In the genomic region with DNA sequence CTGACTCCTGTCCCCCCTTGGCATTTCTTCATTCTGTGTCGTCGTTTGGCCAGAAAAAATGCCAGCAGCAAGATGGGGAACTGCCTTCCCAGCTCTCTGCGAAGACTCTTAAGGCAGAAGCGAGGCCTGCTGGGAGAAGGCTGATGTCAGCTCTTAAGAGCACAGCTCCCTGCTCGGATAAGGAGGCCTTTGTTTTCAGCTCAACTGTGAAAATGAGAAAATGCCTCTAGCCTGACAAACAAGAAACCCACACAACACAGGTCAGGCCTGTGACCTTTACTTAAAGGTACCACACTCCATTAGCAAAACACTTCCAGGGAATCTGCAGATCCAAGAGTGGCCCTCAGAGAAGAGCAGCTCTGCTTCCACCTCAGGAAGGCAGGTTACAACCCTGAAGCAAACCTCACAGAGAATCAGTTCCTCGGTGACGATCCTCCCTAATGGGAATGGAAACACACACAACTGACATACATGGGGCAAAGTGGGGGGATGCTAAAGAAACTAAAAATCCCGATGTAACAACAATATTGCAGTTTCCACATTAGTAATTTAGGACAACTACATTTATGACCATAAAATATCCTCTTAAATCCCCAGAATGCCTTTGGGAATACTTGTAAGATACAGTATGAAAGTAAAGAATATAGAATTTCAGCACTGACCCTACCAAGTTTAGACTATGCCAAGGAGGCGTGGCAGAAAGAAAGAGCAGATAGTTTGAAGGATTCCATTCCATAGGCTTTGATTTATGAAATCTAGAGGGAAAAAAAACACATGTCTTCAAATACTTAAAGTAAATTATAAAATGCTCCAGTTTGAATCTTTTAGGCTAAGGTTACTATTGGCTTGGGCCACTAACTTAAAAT, we compare ENCODE assay signal across 9 cellular contexts. TPM values are rescaled to one million over a fixed set of nuclear protein-coding genes. Genes with fewer than 3 reads are reported as not detected.
DNase-seq lines count a peak whose midpoint lies in the region; ATAC-seq and TF ChIP-seq lines count a peak whose summit lies in the region.
"Had no signal": no experiment of that assay in that cellular context is flagged by ENCODE, and none has a peak within 500 bp of the region (broad histone marks: within the 10 kb centered on the region; RNA-seq: fewer than 3 reads in every experiment).

No MANE protein-coding gene starts in this region.

- H3K4me1 ChIP-seq in liver (ENCODE audit: control insufficient read depth in 4 of 4, insufficient read depth in 4 of 4, low read length in 3 of 4) (peaks cover 0 to 2% (median 0%) of the 10 kb centered on the region in 4 donors), thoracic aorta (ENCODE audit: control insufficient read depth in 1 of 2, low read depth in 2 of 2) (peaks cover 54 to 82% of the 10 kb centered on the region in 2 donors)

- H3K9ac ChIP-seq in liver (ENCODE audit: low read depth in 1 of 2, low read length in 2 of 2), result no peak overlapping the region

- H3K36me3 ChIP-seq in liver (ENCODE audit: control insufficient read depth in 4 of 4, insufficient read depth in 3 of 4, low read depth in 1 of 4, low read length in 3 of 4) (peaks cover 0 to 6% (median 0%) of the 10 kb centered on the region in 4 donors), thoracic aorta (no peaks in the 10 kb centered on the region)

- H3K4me1 Mint-ChIP-seq in activated T-cell treated with anti-CD3 and anti-CD28 coated beads, Interleukin-2, amount 50 U/mL, for 24 hours (ENCODE audit: low read depth), result peaks cover 57% of the 10 kb centered on the region
- peaks cover 44% of the 10 kb centered on the region for H3K4me1 Mint-ChIP-seq in activated T-cell treated with anti-CD3 and anti-CD28 coated beads, Interleukin-2, amount 50 U/mL, for 72 hours (ENCODE audit: low read depth)
- H3K4me1 Mint-ChIP-seq in stimulated activated naive CD8-positive, alpha-beta T cell treated with anti-CD3 and anti-CD28 coated beads, Interleukin-15, amount 100 ng/mL, for 72 hours, result peaks cover 63% of the 10 kb centered on the region

- no peak for TF ChIP-seq CTCF in liver (IDR thresholded peaks at IDR 0.05; ENCODE audit: low read depth, low read length, missing input control)
- TF ChIP-seq CTCF in thoracic aorta (IDR thresholded peaks at IDR 0.05), result no peak

- no peaks in the 10 kb centered on the region for H3K9me3 ChIP-seq in liver (ENCODE audit: control insufficient read depth in 4 of 4, low read length in 3 of 4)
- H3K9me3 ChIP-seq in thoracic aorta, result no peaks in the 10 kb centered on the region

- no peak for TF ChIP-seq RAD21 in liver (IDR thresholded peaks at IDR 0.05)

- no peak overlapping the region for H3K4me3 Mint-ChIP-seq in activated T-cell treated with anti-CD3 and anti-CD28 coated beads, Interleukin-2, amount 50 U/mL, for 24 hours
- H3K4me3 Mint-ChIP-seq in activated T-cell treated with anti-CD3 and anti-CD28 coated beads, Interleukin-2, amount 50 U/mL, for 72 hours, result no peak overlapping the region
- no peak overlapping the region for H3K4me3 Mint-ChIP-seq in stimulated activated naive CD8-positive, alpha-beta T cell treated with anti-CD3 and anti-CD28 coated beads, Interleukin-15, amount 100 ng/mL, for 72 hours

- H3K27ac ChIP-seq in cingulate gyrus (ENCODE audit: low read depth, low read length), result peak overlapping the region; percentile 95
- peak overlapping the region; percentile 37 to 56 for H3K27ac ChIP-seq in liver (ENCODE audit: low read depth in 1 of 2, low read length in 2 of 2)
- peak overlapping the region; percentile 74 to 78 for H3K27ac ChIP-seq in thoracic aorta

- H3K4me3 ChIP-seq in liver (ENCODE audit: low read depth in 1 of 3, low read length in 3 of 3) (no peak overlapping the region), thoracic aorta (peak overlapping the region; percentile 41)

- peak overlapping the region; percentile 7 for H3K27ac Mint-ChIP-seq in activated T-cell treated with anti-CD3 and anti-CD28 coated beads, Interleukin-2, amount 50 U/mL, for 24 hours
- H3K27ac Mint-ChIP-seq in activated T-cell treated with anti-CD3 and anti-CD28 coated beads, Interleukin-2, amount 50 U/mL, for 72 hours, result no peak overlapping the region
- H3K27ac Mint-ChIP-seq in stimulated activated naive CD8-positive, alpha-beta T cell treated with anti-CD3 and anti-CD28 coated beads, Interleukin-15, amount 100 ng/mL, for 72 hours, result no peak overlapping the region

- WGBS in liver, result 53% methylated on average over 9 of the region's 9 CpGs

- H3K27me3 ChIP-seq in liver (ENCODE audit: control insufficient read depth in 4 of 4, insufficient read depth in 4 of 4, low read length in 3 of 4) (no peaks in the 10 kb centered on the region), thoracic aorta (replicated peaks; ENCODE audit: insufficient read depth) (no peaks in the 10 kb centered on the region)

- no peak for ATAC-seq in activated T-cell treated with anti-CD3 and anti-CD28 coated beads, Interleukin-2, amount 50 U/mL, for 72 hours (replicated peaks in 1 of 2)
- peak; percentile 46 for ATAC-seq in thoracic aorta (ENCODE audit: insufficient number of reproducible peaks, low FRiP score, low read depth)
- ATAC-seq in HG03280 (IDR thresholded peaks at IDR 0.05; ENCODE audit: unreplicated experiment), result no peak
- no peak for ATAC-seq in GM18858 (IDR thresholded peaks at IDR 0.05; ENCODE audit: unreplicated experiment)
- no peak for ATAC-seq in stimulated activated naive CD8-positive, alpha-beta T cell treated with anti-CD3 and anti-CD28 coated beads, Interleukin-15, amount 100 ng/mL, for 72 hours

- H3K36me3 Mint-ChIP-seq in activated T-cell treated with anti-CD3 and anti-CD28 coated beads, Interleukin-2, amount 50 U/mL, for 24 hours (ENCODE audit: low read depth), result peaks cover 51% of the 10 kb centered on the region
- peaks cover 4 to 5% of the 10 kb centered on the region in 2 donors for H3K36me3 Mint-ChIP-seq in activated T-cell treated with anti-CD3 and anti-CD28 coated beads, Interleukin-2, amount 50 U/mL, for 72 hours (ENCODE audit: insufficient read depth in 2 of 2)

- no peak for DNase-seq in activated T-cell treated with anti-CD3 and anti-CD28 coated beads, Interleukin-2, amount 50 U/mL, for 24 hours
- DNase-seq in activated T-cell treated with anti-CD3 and anti-CD28 coated beads, Interleukin-2, amount 50 U/mL, for 72 hours, result no peak
- DNase-seq in thoracic aorta (ENCODE audit: low spot score), result no peak
- no peak for DNase-seq in stimulated activated naive CD8-positive, alpha-beta T cell treated with anti-CD3 and anti-CD28 coated beads, Interleukin-15, amount 100 ng/mL, for 72 hours
- DNase-seq: DND-41 had no signal

- no peaks in the 10 kb centered on the region for H3K9me3 Mint-ChIP-seq in activated T-cell treated with anti-CD3 and anti-CD28 coated beads, Interleukin-2, amount 50 U/mL, for 24 hours
- H3K9me3 Mint-ChIP-seq in activated T-cell treated with anti-CD3 and anti-CD28 coated beads, Interleukin-2, amount 50 U/mL, for 72 hours, result peaks cover 1 to 3% of the 10 kb centered on the region in 2 donors
- peaks cover 0 to 7% of the 10 kb centered on the region in 2 donors for H3K9me3 Mint-ChIP-seq in stimulated activated naive CD8-positive, alpha-beta T cell treated with anti-CD3 and anti-CD28 coated beads, Interleukin-15, amount 100 ng/mL, for 72 hours

- H3K27me3 Mint-ChIP-seq in activated T-cell treated with anti-CD3 and anti-CD28 coated beads, Interleukin-2, amount 50 U/mL, for 24 hours, result no peaks in the 10 kb centered on the region
- H3K27me3 Mint-ChIP-seq in activated T-cell treated with anti-CD3 and anti-CD28 coated beads, Interleukin-2, amount 50 U/mL, for 72 hours (ENCODE audit: low read depth), result no peaks in the 10 kb centered on the region
- no peaks in the 10 kb centered on the region for H3K27me3 Mint-ChIP-seq in stimulated activated naive CD8-positive, alpha-beta T cell treated with anti-CD3 and anti-CD28 coated beads, Interleukin-15, amount 100 ng/mL, for 72 hours

TF ChIP-seq in liver, 16 proteins besides CTCF, POLR2A, EP300 and RAD21:
- TF ChIP-seq HNF4G (IDR thresholded peaks at IDR 0.05), result no peak
- peak; percentile 61 for TF ChIP-seq NR2F2 (IDR thresholded peaks at IDR 0.05)
- TF ChIP-seq HNF4A (conservative IDR thresholded peaks at IDR 0.05), result no peak
- TF ChIP-seq, protein P1, sequence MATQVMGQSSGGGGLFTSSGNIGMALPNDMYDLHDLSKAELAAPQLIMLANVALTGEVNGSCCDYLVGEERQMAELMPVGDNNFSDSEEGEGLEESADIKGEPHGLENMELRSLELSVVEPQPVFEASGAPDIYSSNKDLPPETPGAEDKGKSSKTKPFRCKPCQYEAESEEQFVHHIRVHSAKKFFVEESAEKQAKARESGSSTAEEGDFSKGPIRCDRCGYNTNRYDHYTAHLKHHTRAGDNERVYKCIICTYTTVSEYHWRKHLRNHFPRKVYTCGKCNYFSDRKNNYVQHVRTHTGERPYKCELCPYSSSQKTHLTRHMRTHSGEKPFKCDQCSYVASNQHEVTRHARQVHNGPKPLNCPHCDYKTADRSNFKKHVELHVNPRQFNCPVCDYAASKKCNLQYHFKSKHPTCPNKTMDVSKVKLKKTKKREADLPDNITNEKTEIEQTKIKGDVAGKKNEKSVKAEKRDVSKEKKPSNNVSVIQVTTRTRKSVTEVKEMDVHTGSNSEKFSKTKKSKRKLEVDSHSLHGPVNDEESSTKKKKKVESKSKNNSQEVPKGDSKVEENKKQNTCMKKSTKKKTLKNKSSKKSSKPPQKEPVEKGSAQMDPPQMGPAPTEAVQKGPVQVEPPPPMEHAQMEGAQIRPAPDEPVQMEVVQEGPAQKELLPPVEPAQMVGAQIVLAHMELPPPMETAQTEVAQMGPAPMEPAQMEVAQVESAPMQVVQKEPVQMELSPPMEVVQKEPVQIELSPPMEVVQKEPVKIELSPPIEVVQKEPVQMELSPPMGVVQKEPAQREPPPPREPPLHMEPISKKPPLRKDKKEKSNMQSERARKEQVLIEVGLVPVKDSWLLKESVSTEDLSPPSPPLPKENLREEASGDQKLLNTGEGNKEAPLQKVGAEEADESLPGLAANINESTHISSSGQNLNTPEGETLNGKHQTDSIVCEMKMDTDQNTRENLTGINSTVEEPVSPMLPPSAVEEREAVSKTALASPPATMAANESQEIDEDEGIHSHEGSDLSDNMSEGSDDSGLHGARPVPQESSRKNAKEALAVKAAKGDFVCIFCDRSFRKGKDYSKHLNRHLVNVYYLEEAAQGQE (IDR thresholded peaks at IDR 0.05), result no peak

RNA-seq across cellular contexts. Expression of a gene that starts 52.1 kb away (rescaled TPM):
- total RNA-seq in activated T-cell treated with anti-CD3 and anti-CD28 coated beads, Interleukin-2, amount 50 U/mL, for 72 hours, result 10 to 100 TPM; 22.3 to 23.7 TPM
- total RNA-seq in liver, result 10 to 100 TPM; 14.3 to 27.9 TPM
- polyA plus RNA-seq in liver, result 10 to 100 TPM in 1 of 2 donors, 1 to 10 TPM in 1; 7.2 to 11.7 TPM
- total RNA-seq in thoracic aorta, result 100 to 1,000 TPM; 113 to 114 TPM
